In genomic region chr13:114143806-114144605, GRCh38 we compare ENCODE assay signal across 8 cellular contexts. TPM values are rescaled to one million over a fixed set of nuclear protein-coding genes. Genes with fewer than 3 reads are reported as not detected.
DNase-seq lines count a peak whose midpoint lies in the region; ATAC-seq and TF ChIP-seq lines count a peak whose summit lies in the region.

No MANE protein-coding gene starts in this region.

- peak; percentile 61 for TF ChIP-seq CTCF in GM12873 (IDR thresholded peaks at IDR 0.05; ENCODE audit: insufficient read depth, low read depth, low read length, missing control alignments)

- ATAC-seq in HG03064 (IDR thresholded peaks at IDR 0.05; ENCODE audit: low read depth, unreplicated experiment) (peak; percentile 51), left lobe of liver (peak; percentile 24), HG02973 (IDR thresholded peaks at IDR 0.05; ENCODE audit: unreplicated experiment) (no peak)

- peak; percentile 58 to 63 for DNase-seq in activated CD4-positive, alpha-beta T cell treated with anti-CD3 and anti-CD28 coated beads, Interleukin-2, amount 50 U/mL, for 48 hours
- DNase-seq in left lobe of liver (ENCODE audit: low spot score) (peak; percentile 42), NCI-H1436 (lab: John Stamatoyannopoulos, UW) (no peak), mucosa of gallbladder (ENCODE audit: low spot score) (no peak), AML-193 (lab: John Stamatoyannopoulos, UW) (no peak)

RNA-seq across cellular contexts. Expression of gene RASA3, which starts 11.6 kb away (rescaled TPM):
- total RNA-seq in left lobe of liver (4.5 TPM), mucosa of gallbladder (11.7 TPM)

RNA-seq across cellular contexts. Expression of gene CFAP97D2, which starts 35.1 kb away (rescaled TPM):
- total RNA-seq in left lobe of liver: not detected
- total RNA-seq in mucosa of gallbladder: not detected

Comparison
In these comparisons a context has a peak if more than half of its experiments do, and no peak if none do; other contexts are left out.
1. DNase-seq: peak in activated CD4-positive, alpha-beta T cell treated with anti-CD3 and anti-CD28 coated beads, Interleukin-2, amount 50 U/mL, for 48 hours (2 of 2) and left lobe of liver (single experiment); none in NCI-H1436 (single experiment), mucosa of gallbladder (single experiment) and AML-193 (0 of 2).